In the genomic region with DNA sequence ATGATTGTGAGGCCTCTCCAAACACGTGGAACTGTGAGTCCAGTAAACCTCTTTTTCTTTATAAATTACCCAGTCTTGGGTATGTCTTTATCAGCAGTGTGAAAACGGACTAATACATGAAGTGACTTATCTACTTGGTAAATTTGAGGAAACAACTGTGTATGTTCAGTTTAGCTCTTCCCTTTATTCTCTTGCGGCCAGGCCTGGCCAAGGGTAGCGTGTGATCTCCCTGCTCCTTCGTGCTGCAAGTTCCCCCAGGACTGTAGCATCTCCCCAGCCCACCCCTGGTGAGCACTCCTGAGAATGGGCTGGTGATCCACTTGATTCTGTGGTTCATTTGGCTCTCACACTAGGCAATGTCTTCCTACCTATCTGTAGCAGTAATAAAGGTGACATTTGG, we compare ENCODE assay signal across 27 cellular contexts. TPM values are rescaled to one million over a fixed set of nuclear protein-coding genes. Genes with fewer than 3 reads are reported as not detected.
DNase-seq lines count a peak whose midpoint lies in the region; ATAC-seq and TF ChIP-seq lines count a peak whose summit lies in the region.
"Had no signal": no experiment of that assay in that cellular context is flagged by ENCODE, and none has a peak within 500 bp of the region (broad histone marks: within the 10 kb centered on the region; RNA-seq: fewer than 3 reads in every experiment).

No MANE protein-coding gene starts in this region.

- no peaks in the 10 kb centered on the region for H3K27me3 ChIP-seq in HAP-1 (ENCODE audit: low read depth)
- H3K27me3 ChIP-seq in smooth muscle cell (ENCODE audit: low read depth): no peaks in the 10 kb centered on the region
- H3K27me3 ChIP-seq: BLaER1, Peyer's patch, SJCRH30, vagina had no signal

- peaks cover 60% of the 10 kb centered on the region for H3K4me1 Mint-ChIP-seq in activated naive CD4-positive, alpha-beta T cell treated with anti-CD3 and anti-CD28 coated beads for 36 hours (ENCODE audit: low read depth)
- H3K4me1 Mint-ChIP-seq in T-cell: peaks cover 60 to 62% (median 62%) of the 10 kb centered on the region in 3 donors
- peaks cover 71% of the 10 kb centered on the region for H3K4me1 Mint-ChIP-seq in activated naive CD8-positive, alpha-beta T cell treated with anti-CD3 and anti-CD28 coated beads, Interleukin-2, amount 50 U/mL, for 24 hours
- H3K4me1 Mint-ChIP-seq in stimulated activated memory B cell treated with anti-CD40 and anti-IgM and Interleukin-4, amounts not matched to agents 10 μg/mL and 1 μg/mL and 100 μg/mL, for 72 hours: peaks cover 16% of the 10 kb centered on the region

- no peak overlapping the region for H3K9ac ChIP-seq in smooth muscle cell (ENCODE audit: low read depth)
- H3K9ac ChIP-seq: BLaER1 had no signal

- no peak overlapping the region for H3K4me3 ChIP-seq in HAP-1
- H3K4me3 ChIP-seq in smooth muscle cell: no peak overlapping the region
- H3K4me3 ChIP-seq: BLaER1, Peyer's patch, SJCRH30, vagina had no signal

- no peak overlapping the region for H3K4me2 ChIP-seq in smooth muscle cell
- H3K4me2 ChIP-seq: BLaER1 had no signal

- H3K9me3 Mint-ChIP-seq in activated naive CD4-positive, alpha-beta T cell treated with anti-CD3 and anti-CD28 coated beads for 36 hours: peaks cover 10% of the 10 kb centered on the region
- no peaks in the 10 kb centered on the region for H3K9me3 Mint-ChIP-seq in T-cell
- H3K9me3 Mint-ChIP-seq in activated naive CD8-positive, alpha-beta T cell treated with anti-CD3 and anti-CD28 coated beads, Interleukin-2, amount 50 U/mL, for 24 hours: peaks cover 7% of the 10 kb centered on the region
- H3K9me3 Mint-ChIP-seq in stimulated activated memory B cell treated with anti-CD40 and anti-IgM and Interleukin-4, amounts not matched to agents 10 μg/mL and 1 μg/mL and 100 μg/mL, for 72 hours: no peaks in the 10 kb centered on the region

- H3K27me3 Mint-ChIP-seq in activated naive CD4-positive, alpha-beta T cell treated with anti-CD3 and anti-CD28 coated beads for 36 hours (ENCODE audit: low read depth): no peaks in the 10 kb centered on the region
- no peaks in the 10 kb centered on the region for H3K27me3 Mint-ChIP-seq in T-cell
- no peaks in the 10 kb centered on the region for H3K27me3 Mint-ChIP-seq in activated naive CD8-positive, alpha-beta T cell treated with anti-CD3 and anti-CD28 coated beads, Interleukin-2, amount 50 U/mL, for 24 hours
- H3K27me3 Mint-ChIP-seq in stimulated activated memory B cell treated with anti-CD40 and anti-IgM and Interleukin-4, amounts not matched to agents 10 μg/mL and 1 μg/mL and 100 μg/mL, for 72 hours: no peaks in the 10 kb centered on the region

- no peak for DNase-seq in activated naive CD4-positive, alpha-beta T cell treated with anti-CD3 and anti-CD28 coated beads for 36 hours
- no peak for DNase-seq in activated naive CD4-positive, alpha-beta T cell treated with anti-CD3 and anti-CD28 coated beads, Interleukin-2, amount 50 U/mL, for 16 hours
- no peak for DNase-seq in T-cell
- DNase-seq in activated naive CD8-positive, alpha-beta T cell treated with anti-CD3 and anti-CD28 coated beads, Interleukin-2, amount 50 U/mL, for 24 hours: no peak
- no peak for DNase-seq in HAP-1 (ENCODE audit: low spot score in 2 of 2)
- DNase-seq in smooth muscle cell (lab: John Stamatoyannopoulos, UW; ENCODE audit: unreplicated experiment): no peak
- DNase-seq: activated CD4-positive, alpha-beta T cell treated with anti-CD3 and anti-CD28 coated beads for 4 hours; activated naive CD4-positive, alpha-beta T cell treated with Interleukin-2 at 50 U/mL for 16 hours; head of caudate nucleus; KG1; NCI-H1436; NCI-H2107; NCI-H526; nucleus accumbens; Peyer's patch; retina; SJCRH30; stimulated activated CD4-positive, alpha-beta T cell treated with anti-CD3 and anti-CD28 coated beads, Interleukin-2, amount 100 ng/mL, for 48 hours; stimulated activated naive CD4-positive, alpha-beta T cell; T-helper 1 cell had no signal

- CTCF ChIA-PET in activated naive CD4-positive, alpha-beta T cell treated with anti-CD3 and anti-CD28 coated beads for 36 hours (lab: Charles Lee): interaction anchor here (1.1 to 2.7 kb wide), 3 partner anchors 8 to 25 kb away, joined by 3 to 18 read pairs (median 11); no protein-coding TSS in a partner anchor
- CTCF ChIA-PET in T-cell (lab: Charles Lee): interaction anchor here (0.6 to 1.3 kb wide), 5 partner anchors 19 to 96 kb away, joined by 3 to 5 read pairs (median 4); no protein-coding TSS in a partner anchor

- H3K36me3 ChIP-seq in HAP-1 (replicated peaks) (no peaks in the 10 kb centered on the region), smooth muscle cell (ENCODE audit: low read depth) (no peaks in the 10 kb centered on the region)
- H3K36me3 ChIP-seq: BLaER1, Peyer's patch, SJCRH30, vagina had no signal

- H3K27ac Mint-ChIP-seq in activated naive CD4-positive, alpha-beta T cell treated with anti-CD3 and anti-CD28 coated beads for 36 hours: peak overlapping the region; percentile 89
- H3K27ac Mint-ChIP-seq in T-cell: peak overlapping the region; percentile 74 to 76
- peak overlapping the region; percentile 96 for H3K27ac Mint-ChIP-seq in activated naive CD8-positive, alpha-beta T cell treated with anti-CD3 and anti-CD28 coated beads, Interleukin-2, amount 50 U/mL, for 24 hours
- H3K27ac Mint-ChIP-seq in stimulated activated memory B cell treated with anti-CD40 and anti-IgM and Interleukin-4, amounts not matched to agents 10 μg/mL and 1 μg/mL and 100 μg/mL, for 72 hours: peak overlapping the region; percentile 36

- no peaks in the 10 kb centered on the region for H3K4me1 ChIP-seq in HAP-1
- no peaks in the 10 kb centered on the region for H3K4me1 ChIP-seq in smooth muscle cell (ENCODE audit: low read depth)
- H3K4me1 ChIP-seq: Peyer's patch, SJCRH30, vagina had no signal

- ATAC-seq in T-cell (replicated peaks in 1 of 4): no peak
- ATAC-seq in activated naive CD8-positive, alpha-beta T cell treated with anti-CD3 and anti-CD28 coated beads, Interleukin-2, amount 50 U/mL, for 24 hours: no peak
- ATAC-seq in stimulated activated memory B cell treated with anti-CD40 and anti-IgM and Interleukin-4, amounts not matched to agents 10 μg/mL and 1 μg/mL and 100 μg/mL, for 72 hours: no peak
- no peak for ATAC-seq in HG03108 (IDR thresholded peaks at IDR 0.05; ENCODE audit: unreplicated experiment)

- H3K79me2 ChIP-seq in smooth muscle cell (ENCODE audit: low read depth): no peaks in the 10 kb centered on the region

- intact Hi-C loops in activated naive CD4-positive, alpha-beta T cell treated with anti-CD3 and anti-CD28 coated beads for 36 hours (cut with micrococcal nuclease): no loop called here

- no peak overlapping the region for H3K4me3 Mint-ChIP-seq in activated naive CD4-positive, alpha-beta T cell treated with anti-CD3 and anti-CD28 coated beads for 36 hours
- peak overlapping the region in 1 of 3 donors; percentile 78 for H3K4me3 Mint-ChIP-seq in T-cell
- peak overlapping the region; percentile 21 for H3K4me3 Mint-ChIP-seq in activated naive CD8-positive, alpha-beta T cell treated with anti-CD3 and anti-CD28 coated beads, Interleukin-2, amount 50 U/mL, for 24 hours
- H3K4me3 Mint-ChIP-seq in stimulated activated memory B cell treated with anti-CD40 and anti-IgM and Interleukin-4, amounts not matched to agents 10 μg/mL and 1 μg/mL and 100 μg/mL, for 72 hours: no peak overlapping the region

- POLR2A ChIA-PET in T-cell (lab: Charles Lee): interaction anchor here in 1 of 2 donors (0.6 kb wide), 2 partner anchors 33 to 1476 kb away, joined by 3 to 4 read pairs; no protein-coding TSS in a partner anchor

- H4K20me1 ChIP-seq in smooth muscle cell (ENCODE audit: low read depth): no peaks in the 10 kb centered on the region
- H4K20me1 ChIP-seq: BLaER1 had no signal

- no peak for TF ChIP-seq CTCF in smooth muscle cell (IDR thresholded peaks at IDR 0.05; ENCODE audit: borderline replicate concordance, insufficient read depth, poor library complexity, severe bottlenecking)

- no peak overlapping the region for H3K27ac ChIP-seq in smooth muscle cell (ENCODE audit: low read depth)
- H3K27ac ChIP-seq: BLaER1, Peyer's patch, SJCRH30, vagina had no signal

- in situ Hi-C loops in HAP-1 (cut with MboI; ENCODE audit: low sequenced_read_pairs): no loop called here

- 91% methylated on average over 5 of the region's 5 CpGs for WGBS in smooth muscle cell (ENCODE audit: low lambda C conversion rate)

- H3F3A ChIP-seq in smooth muscle cell (ENCODE audit: low read depth): no peaks in the 10 kb centered on the region

- H2AFZ ChIP-seq in smooth muscle cell (ENCODE audit: low read depth): no peak overlapping the region

- H3K9me3 ChIP-seq in HAP-1: no peaks in the 10 kb centered on the region
- no peaks in the 10 kb centered on the region for H3K9me3 ChIP-seq in smooth muscle cell (replicated peaks; ENCODE audit: low read depth)
- H3K9me3 ChIP-seq: Peyer's patch, SJCRH30, vagina had no signal

- peaks cover 11% of the 10 kb centered on the region for H3K36me3 Mint-ChIP-seq in activated naive CD4-positive, alpha-beta T cell treated with anti-CD3 and anti-CD28 coated beads for 36 hours (ENCODE audit: low read depth)
- peaks cover 5% of the 10 kb centered on the region for H3K36me3 Mint-ChIP-seq in T-cell
- peaks cover 22% of the 10 kb centered on the region for H3K36me3 Mint-ChIP-seq in activated naive CD8-positive, alpha-beta T cell treated with anti-CD3 and anti-CD28 coated beads, Interleukin-2, amount 50 U/mL, for 24 hours (ENCODE audit: low read depth)
- H3K36me3 Mint-ChIP-seq in stimulated activated memory B cell treated with anti-CD40 and anti-IgM and Interleukin-4, amounts not matched to agents 10 μg/mL and 1 μg/mL and 100 μg/mL, for 72 hours: no peaks in the 10 kb centered on the region

RNA-seq across cellular contexts. Expression of a gene that starts 53.2 kb away (rescaled TPM):
- total RNA-seq in activated naive CD4-positive, alpha-beta T cell treated with anti-CD3 and anti-CD28 coated beads for 36 hours: not detected
- total RNA-seq in T-cell (under 1 TPM in 3 of 5 donors, not detected in 2; 0.10 to 0.23 (median 0.15) TPM), smooth muscle cell (7.3 and 15.8 TPM in 2 replicates)
- polyA plus RNA-seq in smooth muscle cell: 2.4 and 5.3 TPM in 2 replicates
- total RNA-seq: dermis microvascular lymphatic vessel endothelial cell, fibroblast of villous mesenchyme, lung microvascular endothelial cell, Peyer's patch, vagina had no signal

Comparison
In these comparisons a context has a peak if more than half of its experiments do, and no peak if none do; other contexts are left out.
1. H3K27ac Mint-ChIP-seq: peak in every context shown above with its lines; median percentile 96 in activated naive CD8-positive, alpha-beta T cell treated with anti-CD3 and anti-CD28 coated beads, Interleukin-2, amount 50 U/mL, for 24 hours; 89 in activated naive CD4-positive, alpha-beta T cell treated with anti-CD3 and anti-CD28 coated beads for 36 hours; 75 in T-cell; 36 in stimulated activated memory B cell treated with anti-CD40 and anti-IgM and Interleukin-4, amounts not matched to agents 10 μg/mL and 1 μg/mL and 100 μg/mL, for 72 hours.